ENCODE assay signal across 8 cellular contexts in the genomic region with DNA sequence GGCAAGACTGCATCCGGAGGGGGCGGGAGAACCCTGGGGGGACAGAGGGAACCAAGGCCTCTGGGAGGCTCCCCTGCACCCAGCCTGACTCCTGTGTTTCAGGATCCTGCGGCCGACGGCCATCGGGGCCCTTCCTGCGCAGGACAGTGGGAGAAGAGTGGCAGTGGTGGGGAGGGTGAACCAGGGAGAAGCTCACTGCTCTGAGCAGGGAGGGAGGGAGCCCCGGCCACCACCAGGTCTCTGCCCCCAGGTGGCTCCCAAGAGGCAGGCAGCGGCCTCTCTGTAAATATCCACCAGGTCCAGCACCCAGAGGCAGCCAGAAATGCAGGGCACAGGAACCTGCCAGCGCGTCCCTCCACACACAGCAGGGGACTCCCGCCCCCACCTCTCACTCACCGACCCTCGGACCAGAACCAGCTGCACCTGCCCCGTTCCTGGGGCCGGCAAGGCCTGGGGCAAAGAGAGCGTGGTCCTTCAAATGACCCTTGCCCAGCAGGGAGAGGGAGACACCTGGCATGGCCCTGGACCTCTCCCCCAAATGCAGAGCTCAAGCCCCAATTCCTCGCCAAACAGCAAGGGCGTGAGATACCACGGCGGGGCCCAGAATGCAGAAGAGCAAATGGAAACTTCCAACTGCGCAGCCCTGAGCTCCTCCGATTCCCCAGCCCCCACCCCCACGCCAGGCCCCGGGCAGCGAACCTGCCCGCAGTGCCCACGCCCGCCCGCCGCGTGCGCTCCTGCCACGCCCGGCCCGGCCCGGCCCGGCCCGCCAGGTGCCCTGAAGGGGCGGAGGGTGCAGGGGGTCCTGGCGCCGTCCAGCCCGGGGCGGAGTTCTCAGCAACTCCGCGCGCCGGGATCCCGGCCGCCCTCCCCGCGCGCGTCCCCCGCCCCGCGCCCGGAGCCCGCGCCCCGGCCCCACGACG. TPM values are rescaled to one million over a fixed set of nuclear protein-coding genes. Genes with fewer than 3 reads are reported as not detected.
DNase-seq lines count a peak whose midpoint lies in the region; ATAC-seq, FAIRE-seq and TF ChIP-seq lines count a peak whose summit lies in the region.

No MANE protein-coding gene starts in this region.

- H3K4me1 ChIP-seq in Panc1 (ENCODE audit: control insufficient read depth, insufficient read depth, low read length), result peaks cover 25% of the 10 kb centered on the region
- peaks cover 0 to 7% of the 10 kb centered on the region in 2 donors for H3K4me1 ChIP-seq in kidney (ENCODE audit: control insufficient read depth in 1 of 2, insufficient read depth in 1 of 2, low read depth in 1 of 2, low read length in 2 of 2)

- H3K9me3 ChIP-seq in Panc1 (ENCODE audit: control insufficient read depth, insufficient read depth, low read depth, low read length) (no peaks in the 10 kb centered on the region), kidney (ENCODE audit: control insufficient read depth in 1 of 2, low read length in 2 of 2) (no peaks in the 10 kb centered on the region)

- no peaks in the 10 kb centered on the region for H3K27me3 ChIP-seq in Panc1 (ENCODE audit: control insufficient read depth, insufficient read depth, low read length)

- POLR2A ChIA-PET in Panc1 (lab: Charles Lee), result interaction anchor here (0.7 kb wide), 1 partner anchor 66 kb away, joined by 4 read pairs; no protein-coding TSS in a partner anchor

- FAIRE-seq in kidney (lab: Jason Lieb, UNC), result no peak

- in situ Hi-C loops in Panc1 (cut with HindIII; ENCODE audit: low pct_unique_long_range_greater_than_20kb, low sequenced_read_pairs) (no loop called here), astrocyte of the cerebellum (cut with HindIII; ENCODE audit: low sequenced_read_pairs) (no loop called here)

- intact Hi-C loops in Panc1 (cut with micrococcal nuclease; ENCODE audit: unreplicated experiment), result no loop called here
- intact Hi-C loops in kidney (cut with DNase I), result no loop called here

- H3K36me3 ChIP-seq in Panc1 (ENCODE audit: control insufficient read depth, insufficient read depth, low read length) (no peaks in the 10 kb centered on the region), kidney (ENCODE audit: control insufficient read depth in 1 of 2, insufficient read depth in 2 of 2, low read length in 2 of 2) (no peaks in the 10 kb centered on the region)

- H3K27ac ChIP-seq in Panc1 (ENCODE audit: low read length) (no peak overlapping the region), kidney (ENCODE audit: low read depth in 2 of 2, low read length in 2 of 2) (no peak overlapping the region)

- H3K9ac ChIP-seq in kidney (ENCODE audit: low read length in 2 of 2), result no peak overlapping the region

- DNase-seq in Daoy (ENCODE audit: low read depth) (peak; percentile 24), Panc1 (ENCODE audit: low read depth, low spot score) (peak; percentile 30), astrocyte of the cerebellum (ENCODE audit: low read depth) (no peak), kidney (peak; percentile 81), DMS153 treated with DMSO at 0.1 percent for 48 hours (lab: John Stamatoyannopoulos, UW; ENCODE audit: unreplicated experiment) (no peak), NOMO-1 (lab: John Stamatoyannopoulos, UW; ENCODE audit: unreplicated experiment in 2 of 2) (no peak)
- peak; percentile 43 for DNase-seq in stimulated activated naive CD4-positive, alpha-beta T cell treated with Interleukin-2 at 50 U/mL for 16 hours (lab: John Stamatoyannopoulos, UW)

- peak; percentile 93 for ATAC-seq in Panc1
- ATAC-seq in GM19455 (IDR thresholded peaks at IDR 0.05; ENCODE audit: unreplicated experiment), result no peak

- TF ChIP-seq CTCF in Panc1 (IDR thresholded peaks at IDR 0.05) (peak; percentile 93), astrocyte of the cerebellum (IDR thresholded peaks at IDR 0.05; ENCODE audit: low read depth, low read length, missing control alignments) (peak; percentile 12), kidney (IDR thresholded peaks at IDR 0.05; ENCODE audit: borderline replicate concordance, extremely low read depth, insufficient read depth) (peak; percentile 19)

- CTCF ChIA-PET in Panc1 (lab: Charles Lee), result interaction anchor here (0.6 to 1.5 kb wide), 11 partner anchors 10 to 1143 kb away, joined by 3 to 9 read pairs (median 4); no protein-coding TSS in a partner anchor

- H3K4me3 ChIP-seq in Panc1 (ENCODE audit: low read depth in 2 of 2, low read length in 2 of 2) (peak overlapping the region; percentile 40 to 64), astrocyte of the cerebellum (ENCODE audit: low read depth, low read length) (no peak overlapping the region), kidney (ENCODE audit: low read length in 2 of 2) (peak overlapping the region in 1 of 2 donors; percentile 37)

- BruUV-seq in Panc1 (replicated peaks; lab: Mats Ljungman, UMichigan), result no TSS peak

RNA-seq across cellular contexts. Expression of a gene that starts 0.8 kb away (rescaled TPM):
- total RNA-seq in Daoy (2014; rRNA removed; shearing (Covaris generic)), result not detected in 2 replicates
- 19.5 TPM for total RNA-seq in Panc1 (2021; ENCODE audit: unreplicated experiment)
- polyA plus RNA-seq in Panc1 (2012; ENCODE audit: insufficient read length), result 24.3 TPM
- total RNA-seq in kidney, result 3.6 TPM
- polyA plus RNA-seq in kidney (ENCODE audit: insufficient read depth, low read depth, low replicate concordance), result 2.8 TPM

Comparison
In these comparisons a context has a peak if more than half of its experiments do, and no peak if none do; other contexts are left out.
1. DNase-seq: peak in Daoy (single experiment), Panc1 (single experiment), kidney (single experiment) and stimulated activated naive CD4-positive, alpha-beta T cell treated with Interleukin-2 at 50 U/mL for 16 hours (single experiment); none in astrocyte of the cerebellum (single experiment), DMS153 treated with DMSO at 0.1 percent for 48 hours (single experiment) and NOMO-1 (0 of 2).
2. CTCF ChIP-seq: peak in every context shown above with its lines; median percentile 93 in Panc1; 19 in kidney; 12 in astrocyte of the cerebellum.